ENCODE assay signal across 8 cellular contexts in genomic region chr18:48605408-48605845, GRCh38.
DNase-seq lines count a peak whose midpoint lies in the region; ATAC-seq, FAIRE-seq and TF ChIP-seq lines count a peak whose summit lies in the region.

No MANE protein-coding gene starts in this region.

- FAIRE-seq in K562 (lab: Jason Lieb, UNC), result peak; percentile 82

- H3K9ac ChIP-seq in K562 (ENCODE audit: insufficient read depth in 1 of 2, low read depth in 2 of 2, low read length in 2 of 2), result no peak overlapping the region

- no TSS peak for BruUV-seq in K562 (replicated peaks; lab: Mats Ljungman, UMichigan)

- TF ChIP-seq EP300 in K562 (IDR thresholded peaks at IDR 0.05; ENCODE audit: low read length), result peak; percentile 45; the same call in 1 of the 2 replicates

- no peak for TF ChIP-seq POLR2A in K562 (conservative IDR thresholded peaks at IDR 0.05)
- no peak for TF ChIP-seq POLR2A in spleen (IDR thresholded peaks at IDR 0.05)

- peak overlapping the region; percentile 10; the same call in 1 of the 2 replicates for H3K4me2 ChIP-seq in K562 (ENCODE audit: insufficient read depth, low read length)

- H3K4me3 ChIP-seq in AG04450 (ENCODE audit: low read depth, low read length) (no peak overlapping the region), K562 (no peak overlapping the region), spleen (no peak overlapping the region)

- CTCF ChIA-PET in AG04450 (lab: Charles Lee), result interaction anchor here (1.5 kb wide), 1 partner anchor 58 kb away, joined by 4 read pairs; no protein-coding TSS in a partner anchor
- CTCF ChIA-PET in K562 (lab: Yijun Ruan, JAX; ENCODE audit: low intra/inter-chr PET ratio), result interaction anchor here (1.6 kb wide), 1 partner anchor 129 kb away, joined by 9 read pairs; no protein-coding TSS in a partner anchor

- DNase-seq in AG04450 (ENCODE audit: low read depth, low spot score), result no peak
- peak; percentile 11 for DNase-seq in NCI-H1092 (lab: John Stamatoyannopoulos, UW)
- DNase-seq in K562 (ENCODE audit: extremely low read depth in 1 of 4, low spot score in 3 of 4), result peak; percentile 65 to 78 (median 74)
- peak; percentile 42 for DNase-seq in spleen
- no peak for DNase-seq in cerebellar nuclear complex (lab: John Stamatoyannopoulos, UW)
- no peak for DNase-seq in amniotic stem cell (lab: John Stamatoyannopoulos, UW)
- DNase-seq in NCI-H2196 treated with DMSO at 0.1 percent for 48 hours (lab: John Stamatoyannopoulos, UW; ENCODE audit: unreplicated experiment), result no peak

- WGBS in K562 (ENCODE audit: insufficient coverage, low coverage, missing lambda C conversion rate), result 0% methylated on average over 3 of the region's 3 CpGs
- 33 to 52% (median 39%) methylated on average over 3 of the region's 3 CpGs for WGBS in spleen, 5 donors

- peaks cover 30% of the 10 kb centered on the region for H4K20me1 ChIP-seq in K562 (replicated peaks; ENCODE audit: control insufficient read depth, insufficient read depth, low read length)

- H3K79me2 ChIP-seq in K562 (ENCODE audit: control insufficient read depth, insufficient read depth, low read length), result no peaks in the 10 kb centered on the region

- in situ Hi-C loops in K562 (cut with MboI), result no loop called here

- no peak overlapping the region for H2AFZ ChIP-seq in K562 (ENCODE audit: low read depth, low read length)

- TF ChIP-seq RAD21 in K562 (CRISPR knock-in tag; conservative IDR thresholded peaks at IDR 0.05 in 1 of 2, IDR thresholded peaks at IDR 0.05 in 1 of 2), result peak; percentile 66 to 80

- H3K27me3 ChIP-seq in AG04450 (ENCODE audit: control insufficient read depth, insufficient read depth, low read length), result no peaks in the 10 kb centered on the region
- H3K27me3 ChIP-seq in K562 (ENCODE audit: control insufficient read depth in 2 of 2, insufficient read depth in 2 of 2, low read length in 2 of 2), result no peaks in the 10 kb centered on the region
- no peaks in the 10 kb centered on the region for H3K27me3 ChIP-seq in spleen (replicated peaks in 1 of 7)

- H3K4me1 ChIP-seq in K562 (replicated peaks in 1 of 2; ENCODE audit: control insufficient read depth in 2 of 2, insufficient read depth in 2 of 2, low read length in 2 of 2) (peaks cover 5 to 11% of the 10 kb centered on the region in 2 experiments; a peak in 3 of 5 replicates), spleen (peaks cover 0 to 17% (median 7%) of the 10 kb centered on the region in 6 donors)

- H3K27ac ChIP-seq in AG04450 (ENCODE audit: low read depth, low read length) (no peak overlapping the region), K562 (ENCODE audit: extremely low read depth, low read depth, low read length) (no peak overlapping the region), spleen (no peak overlapping the region)

- H3K36me3 ChIP-seq in K562 (ENCODE audit: control insufficient read depth, insufficient read depth, low read length) (no peaks in the 10 kb centered on the region), spleen (no peaks in the 10 kb centered on the region)

- intact Hi-C loops in K562 (cut with micrococcal nuclease), result loop anchor here (2.0 to 10.0 kb wide), 3 partner anchors 57 to 129 kb away; no protein-coding TSS in a partner anchor
- intact Hi-C loops in spleen (cut with DNase I; ENCODE audit: low total_unique reads), result no loop called here

- peak; percentile 43 for TF ChIP-seq CTCF in AG04450 (IDR thresholded peaks at IDR 0.05; ENCODE audit: low read depth, low read length)
- peak; percentile 82 to 93 (median 91) for TF ChIP-seq CTCF in K562 (IDR thresholded peaks at IDR 0.05 in 2 of 3, conservative IDR thresholded peaks at IDR 0.05 in 1 of 3; ENCODE audit: insufficient read depth in 2 of 3, low read depth in 1 of 3, low read length in 3 of 3)
- no peak for TF ChIP-seq CTCF in spleen (IDR thresholded peaks at IDR 0.05 in 8 of 11, conservative IDR thresholded peaks at IDR 0.05 in 3 of 11)

- no peaks in the 10 kb centered on the region for H3K9me1 ChIP-seq in K562 (ENCODE audit: control insufficient read depth, insufficient read depth, low read length)

- POLR2A ChIA-PET in AG04450 (lab: Yijun Ruan, JAX), result no interaction called here
- POLR2A ChIA-PET in K562 (lab: Yijun Ruan, JAX), result interaction anchor here (0.6 to 1.1 kb wide), 2 partner anchors 10 to 13 kb away, joined by 3 to 5 read pairs; no protein-coding TSS in a partner anchor

- peak; percentile 62 for ATAC-seq in GM19395 (IDR thresholded peaks at IDR 0.05; ENCODE audit: unreplicated experiment)
- peak; percentile 99 for ATAC-seq in K562

- H3K9me3 ChIP-seq in AG04450 (ENCODE audit: control insufficient read depth, insufficient read depth, low read length) (no peaks in the 10 kb centered on the region), K562 (replicated peaks; ENCODE audit: control insufficient read depth, insufficient read depth, low read depth, low read length) (no peaks in the 10 kb centered on the region), spleen (no peaks in the 10 kb centered on the region)

TF ChIP-seq in K562, 482 proteins besides CTCF, POLR2A, EP300 and RAD21 (continues in another document):
- TF ChIP-seq, protein P1, sequence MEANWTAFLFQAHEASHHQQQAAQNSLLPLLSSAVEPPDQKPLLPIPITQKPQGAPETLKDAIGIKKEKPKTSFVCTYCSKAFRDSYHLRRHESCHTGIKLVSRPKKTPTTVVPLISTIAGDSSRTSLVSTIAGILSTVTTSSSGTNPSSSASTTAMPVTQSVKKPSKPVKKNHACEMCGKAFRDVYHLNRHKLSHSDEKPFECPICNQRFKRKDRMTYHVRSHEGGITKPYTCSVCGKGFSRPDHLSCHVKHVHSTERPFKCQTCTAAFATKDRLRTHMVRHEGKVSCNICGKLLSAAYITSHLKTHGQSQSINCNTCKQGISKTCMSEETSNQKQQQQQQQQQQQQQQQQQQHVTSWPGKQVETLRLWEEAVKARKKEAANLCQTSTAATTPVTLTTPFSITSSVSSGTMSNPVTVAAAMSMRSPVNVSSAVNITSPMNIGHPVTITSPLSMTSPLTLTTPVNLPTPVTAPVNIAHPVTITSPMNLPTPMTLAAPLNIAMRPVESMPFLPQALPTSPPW (CRISPR knock-in tag; IDR thresholded peaks at IDR 0.05), result peak; percentile 28; the same call in 1 of the 2 replicates
- TF ChIP-seq XRCC4 (IDR thresholded peaks at IDR 0.05; ENCODE audit: extremely low read depth, insufficient read depth, insufficient read length) (no peak), E2F3 (CRISPR knock-in tag; IDR thresholded peaks at IDR 0.05) (no peak), YY1 (IDR thresholded peaks at IDR 0.05; ENCODE audit: borderline replicate concordance in 1 of 3, control insufficient read depth in 1 of 3, extremely low read depth in 1 of 3, insufficient read depth in 3 of 3, insufficient read length in 1 of 3, insufficient replicate concordance in 2 of 3, low read depth in 1 of 3, low read length in 2 of 3) (no peak), ZNF766 (CRISPR knock-in tag; conservative IDR thresholded peaks at IDR 0.05) (peak; percentile 49; the same call in 1 of the 2 replicates), KLF16 (IDR thresholded peaks at IDR 0.05) (peak; percentile 87), SOX6 (IDR thresholded peaks at IDR 0.05) (peak; percentile 72), TBP (optimal IDR thresholded peaks at IDR 0.05; ENCODE audit: low read depth, low read length) (no peak), RUNX1 (IDR thresholded peaks at IDR 0.05; ENCODE audit: low read depth) (peak; percentile 57; the same call in 1 of the 2 replicates), CEBPZ (IDR thresholded peaks at IDR 0.05; ENCODE audit: borderline replicate concordance, low read depth, low read length) (no peak), DMBX1 (CRISPR knock-in tag; IDR thresholded peaks at IDR 0.05; ENCODE audit: borderline replicate concordance) (no peak)

Comparison
In these comparisons a context has a peak if more than half of its experiments do, and no peak if none do; other contexts are left out.
1. DNase-seq: peak in NCI-H1092 (single experiment), K562 (4 of 4) and spleen (single experiment); none in AG04450 (single experiment), cerebellar nuclear complex (0 of 2), amniotic stem cell (single experiment) and NCI-H2196 treated with DMSO at 0.1 percent for 48 hours (single experiment).
2. CTCF ChIP-seq: peak in AG04450 (single experiment) and K562 (3 of 3); none in spleen (0 of 11).